15 cellular contexts compared by ENCODE assay signal in genomic region chr1:10353693-10354092, GRCh38.
"Had no signal": no experiment of that assay in that cellular context is flagged by ENCODE, and none has a peak within 500 bp of the region (broad histone marks: within the 10 kb centered on the region; RNA-seq: fewer than 3 reads in every experiment).

No MANE protein-coding gene starts in this region.

- H3K27me3 Mint-ChIP-seq: activated CD8-positive, alpha-beta memory T cell treated with anti-CD3 and anti-CD28 coated beads, Interleukin-2, amount 10 ng/mL, durations not matched to agents 7 days and 5 days; activated naive CD8-positive, alpha-beta T cell; activated T-cell treated with anti-CD3 and anti-CD28 coated beads, Interleukin-2, amount 50 U/mL, for 24 hours; naive thymus-derived CD8-positive, alpha-beta T cell; stimulated activated naive CD8-positive, alpha-beta T cell treated with anti-CD3 and anti-CD28 coated beads, Interleukin-15, amount 100 ng/mL, for 72 hours had no signal

- H3K4me3 Mint-ChIP-seq: activated CD8-positive, alpha-beta memory T cell treated with anti-CD3 and anti-CD28 coated beads, Interleukin-2, amount 10 ng/mL, durations not matched to agents 7 days and 5 days; activated naive CD8-positive, alpha-beta T cell; activated T-cell treated with anti-CD3 and anti-CD28 coated beads, Interleukin-2, amount 50 U/mL, for 24 hours; naive thymus-derived CD8-positive, alpha-beta T cell; stimulated activated naive CD8-positive, alpha-beta T cell treated with anti-CD3 and anti-CD28 coated beads, Interleukin-15, amount 100 ng/mL, for 72 hours had no signal

- H3K4me1 Mint-ChIP-seq: activated CD8-positive, alpha-beta memory T cell treated with anti-CD3 and anti-CD28 coated beads, Interleukin-2, amount 10 ng/mL, durations not matched to agents 7 days and 5 days; naive thymus-derived CD8-positive, alpha-beta T cell; stimulated activated naive CD8-positive, alpha-beta T cell treated with anti-CD3 and anti-CD28 coated beads, Interleukin-15, amount 100 ng/mL, for 72 hours had no signal

- H3K4me3 ChIP-seq: esophagus muscularis mucosa, mucosa of descending colon, vagina had no signal

- H3K36me3 Mint-ChIP-seq: activated CD8-positive, alpha-beta memory T cell treated with anti-CD3 and anti-CD28 coated beads, Interleukin-2, amount 10 ng/mL, durations not matched to agents 7 days and 5 days had no signal

- H3K27ac Mint-ChIP-seq: activated CD8-positive, alpha-beta memory T cell treated with anti-CD3 and anti-CD28 coated beads, Interleukin-2, amount 10 ng/mL, durations not matched to agents 7 days and 5 days; activated naive CD8-positive, alpha-beta T cell; activated T-cell treated with anti-CD3 and anti-CD28 coated beads, Interleukin-2, amount 50 U/mL, for 24 hours; naive thymus-derived CD8-positive, alpha-beta T cell; stimulated activated naive CD8-positive, alpha-beta T cell treated with anti-CD3 and anti-CD28 coated beads, Interleukin-15, amount 100 ng/mL, for 72 hours had no signal

- H3K9me3 ChIP-seq: esophagus muscularis mucosa, mucosa of descending colon, vagina had no signal

- H3K9me3 Mint-ChIP-seq: activated T-cell treated with anti-CD3 and anti-CD28 coated beads, Interleukin-2, amount 50 U/mL, for 24 hours; naive thymus-derived CD8-positive, alpha-beta T cell; stimulated activated naive CD8-positive, alpha-beta T cell treated with anti-CD3 and anti-CD28 coated beads, Interleukin-15, amount 100 ng/mL, for 72 hours had no signal

- H3K4me1 ChIP-seq: esophagus muscularis mucosa, vagina had no signal

- ATAC-seq: activated CD4-positive, CD25-positive, alpha-beta regulatory T cell treated with anti-CD3 and anti-CD28 coated beads, Interleukin-2, amount 50 U/mL, for 24 hours; activated CD8-positive, alpha-beta memory T cell treated with anti-CD3 and anti-CD28 coated beads, Interleukin-2, amount 10 ng/mL, durations not matched to agents 7 days and 5 days; mucosa of descending colon; naive thymus-derived CD8-positive, alpha-beta T cell; stimulated activated naive CD8-positive, alpha-beta T cell treated with anti-CD3 and anti-CD28 coated beads, Interleukin-15, amount 100 ng/mL, for 72 hours had no signal

- H3K27ac ChIP-seq: esophagus muscularis mucosa, vagina had no signal

- DNase-seq: activated CD4-positive, alpha-beta T cell treated with anti-CD3 and anti-CD28 coated beads, Interleukin-2, amount 50 U/mL, for 48 hours; activated CD8-positive, alpha-beta memory T cell treated with anti-CD3 and anti-CD28 coated beads, Interleukin-2, amount 10 ng/mL, durations not matched to agents 7 days and 5 days; activated effector memory CD4-positive, alpha-beta T cell treated with Interleukin-2 at 50 U/mL for 16 hours; activated T-cell treated with anti-CD3 and anti-CD28 coated beads, Interleukin-2, amount 50 U/mL, for 24 hours; amygdala; foreskin fibroblast; mucosa of descending colon; naive thymus-derived CD8-positive, alpha-beta T cell; stimulated activated CD4-positive, alpha-beta T cell treated with anti-CD3 and anti-CD28 coated beads, Interleukin-4, amount 100 ng/mL, for 1 hour; stimulated activated naive CD8-positive, alpha-beta T cell treated with anti-CD3 and anti-CD28 coated beads, Interleukin-15, amount 100 ng/mL, for 72 hours; T-helper 2 cell had no signal
